Comparison of ENCODE assay signal across 29 cellular contexts in the genomic region with DNA sequence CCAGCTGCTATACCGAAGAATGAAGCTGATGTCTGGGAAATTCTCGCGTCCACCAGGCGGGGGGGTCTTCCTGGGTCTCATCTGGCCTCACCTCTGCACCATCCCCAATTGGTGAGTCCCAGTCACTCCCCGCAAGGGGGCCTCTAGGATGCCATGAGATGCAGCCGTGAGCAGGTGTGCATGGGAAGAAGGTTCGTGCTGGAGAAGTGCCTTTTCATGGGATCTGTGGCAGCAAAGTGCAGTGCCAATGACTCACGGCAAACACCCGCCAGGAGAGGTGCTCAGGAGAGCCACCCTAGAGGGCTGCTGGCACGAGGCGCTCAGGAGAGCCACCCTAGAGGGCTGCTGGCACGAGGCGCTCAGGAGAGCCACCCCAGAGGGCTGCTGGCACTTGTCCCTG. TPM values are rescaled to one million over a fixed set of nuclear protein-coding genes. Genes with fewer than 3 reads are reported as not detected.
DNase-seq lines count a peak whose midpoint lies in the region; ATAC-seq and TF ChIP-seq lines count a peak whose summit lies in the region.
"Had no signal": no experiment of that assay in that cellular context is flagged by ENCODE, and none has a peak within 500 bp of the region (broad histone marks: within the 10 kb centered on the region; RNA-seq: fewer than 3 reads in every experiment).

No MANE protein-coding gene starts in this region.

- H2BK5ac ChIP-seq in H9 (ENCODE audit: insufficient read length, low read length): no peak overlapping the region

- H4K20me1 ChIP-seq in H9 (ENCODE audit: control insufficient read depth, insufficient read depth, insufficient read length): no peaks in the 10 kb centered on the region
- H4K20me1 ChIP-seq in PC-3 (ENCODE audit: low read length): no peaks in the 10 kb centered on the region

- H4K5ac ChIP-seq in H9 (ENCODE audit: insufficient read length, low read depth, low read length): no peak overlapping the region

- H3K27me3 Mint-ChIP-seq in H9 (ENCODE audit: low read depth): peaks cover 10% of the 10 kb centered on the region
- H3K27me3 Mint-ChIP-seq: activated naive CD8-positive, alpha-beta T cell treated with anti-CD3 and anti-CD28 coated beads for 36 hours had no signal

- no peak overlapping the region for H3K4ac ChIP-seq in H9 (ENCODE audit: low read depth, low read length)

- CTCF ChIA-PET in PC-3 (lab: Charles Lee): no interaction called here

- H3K36me3 ChIP-seq in PC-3 (ENCODE audit: low read depth, low read length) (no peaks in the 10 kb centered on the region), stomach (no peaks in the 10 kb centered on the region)
- H3K36me3 ChIP-seq: ascending aorta, cardiac muscle cell, left ventricle myocardium inferior had no signal

- H3K9me3 Mint-ChIP-seq in H9: no peaks in the 10 kb centered on the region
- H3K9me3 Mint-ChIP-seq: activated naive CD8-positive, alpha-beta T cell treated with anti-CD3 and anti-CD28 coated beads for 36 hours; mesothelial cell of epicardium had no signal

- H2BK12ac ChIP-seq in H9 (ENCODE audit: insufficient read length, low read depth, low read length): no peak overlapping the region

- peak; percentile 31 for DNase-seq in H9
- DNase-seq in PC-3: peak; percentile 2
- DNase-seq in left lobe of liver (ENCODE audit: low spot score): peak; percentile 23
- DNase-seq in stomach: peak; percentile 17
- DNase-seq in HPDE6-E6E7 (ENCODE audit: extremely low spot score): no peak
- no peak for DNase-seq in GF-D8 (lab: John Stamatoyannopoulos, UW)
- DNase-seq: activated CD4-positive, alpha-beta T cell treated with anti-CD3 and anti-CD28 coated beads, Interleukin-2, amount 50 U/mL, for 48 hours; activated effector memory CD4-positive, alpha-beta T cell treated with Interleukin-2 at 50 U/mL for 16 hours; activated naive CD8-positive, alpha-beta T cell treated with anti-CD3 and anti-CD28 coated beads for 36 hours; C1 segment of cervical spinal cord; Calu3; hypothalamus; immature natural killer cell; left ventricle myocardium inferior; naive thymus-derived CD4-positive, alpha-beta T cell; NCI-H1092; NCI-H2081 treated with DMSO at 0.1 percent for 48 hours; NCI-H82; nucleus accumbens; stimulated activated CD4-positive, alpha-beta T cell treated with anti-CD3 and anti-CD28 coated beads, Interleukin-2, amount 100 ng/mL, for 24 hours; trophoblast cell had no signal

- no peak overlapping the region for H3K4me3 ChIP-seq in PC-3 (ENCODE audit: low read length)
- no peak overlapping the region for H3K4me3 ChIP-seq in stomach
- H3K4me3 ChIP-seq: ascending aorta, cardiac muscle cell, dorsolateral prefrontal cortex, left ventricle myocardium inferior, smooth muscle cell had no signal

- H3K4me2 ChIP-seq in H9 (ENCODE audit: insufficient read depth, insufficient read length, low read length): no peak overlapping the region
- H3K4me2 ChIP-seq in PC-3 (ENCODE audit: low read length): no peak overlapping the region
- H3K4me2 ChIP-seq: smooth muscle cell had no signal

- peaks cover 1 to 8% of the 10 kb centered on the region in 2 experiments; a peak in 2 of 4 replicates for H3K4me1 Mint-ChIP-seq in H9
- H3K4me1 Mint-ChIP-seq: activated naive CD8-positive, alpha-beta T cell treated with anti-CD3 and anti-CD28 coated beads for 36 hours; immature natural killer cell; mesothelial cell of epicardium; naive thymus-derived CD4-positive, alpha-beta T cell had no signal

- H2BK20ac ChIP-seq in H9 (ENCODE audit: low read depth, low read length, poor library complexity, severe bottlenecking): no peak overlapping the region

- no peaks in the 10 kb centered on the region for H3F3A ChIP-seq in PC-3 (ENCODE audit: low read length, unreplicated experiment)

- no peak overlapping the region for H3K18ac ChIP-seq in H9 (ENCODE audit: insufficient read length, low read depth, low read length)

- H3K9me3 ChIP-seq in H9 (ENCODE audit: control insufficient read depth, low read depth, low read length): no peaks in the 10 kb centered on the region
- no peaks in the 10 kb centered on the region for H3K9me3 ChIP-seq in PC-3 (ENCODE audit: low read length)
- H3K9me3 ChIP-seq in stomach: no peaks in the 10 kb centered on the region
- H3K9me3 ChIP-seq: ascending aorta, left ventricle myocardium inferior had no signal

- no TSS peak for BruUV-seq in PC-3 (replicated peaks; lab: Mats Ljungman, UMichigan)

- no peak overlapping the region for H2BK15ac ChIP-seq in H9 (ENCODE audit: low read depth, low read length)

- no peak overlapping the region for H2AK5ac ChIP-seq in H9 (ENCODE audit: insufficient read length, low read length)

- no peak overlapping the region for H3K4me3 Mint-ChIP-seq in H9
- H3K4me3 Mint-ChIP-seq: activated naive CD8-positive, alpha-beta T cell treated with anti-CD3 and anti-CD28 coated beads for 36 hours; immature natural killer cell; mesothelial cell of epicardium; naive thymus-derived CD4-positive, alpha-beta T cell had no signal

- H4K8ac ChIP-seq in H9 (replicated peaks; ENCODE audit: insufficient read length, low read depth, low read length): no peak overlapping the region

- no peak overlapping the region for H3T11ph ChIP-seq in H9 (ENCODE audit: low read length)

- H2AFZ ChIP-seq in H9 (ENCODE audit: low read length) (no peak overlapping the region), PC-3 (ENCODE audit: low read length) (no peak overlapping the region)

- intact Hi-C loops in PC-3 (cut with micrococcal nuclease) (no loop called here), stomach (cut with DNase I; ENCODE audit: low total_unique reads) (no loop called here)

- no peaks in the 10 kb centered on the region for H3K23me2 ChIP-seq in H9 (ENCODE audit: insufficient read length, low read depth, low read length, poor library complexity, severe bottlenecking)

- TF ChIP-seq POLR2A in stomach (IDR thresholded peaks at IDR 0.05): no peak

- H3K79me2 ChIP-seq in H9 (ENCODE audit: insufficient read depth, low read length) (no peaks in the 10 kb centered on the region), PC-3 (ENCODE audit: low read length) (no peaks in the 10 kb centered on the region)

- no CpG with 5 or more reads among the region's 13 CpGs for WGBS in H9 (ENCODE audit: extremely low coverage, insufficient read length, low lambda C conversion rate)
- WGBS in stomach, 5 donors: 64 to 78% (median 76%) methylated on average over 13 of the region's 13 CpGs

- H3K27ac ChIP-seq in H9 (ENCODE audit: insufficient read length, low read depth, low read length): no peak overlapping the region
- H3K27ac ChIP-seq in PC-3 (ENCODE audit: low read length): no peak overlapping the region
- H3K27ac ChIP-seq in stomach: no peak overlapping the region
- H3K27ac ChIP-seq: ascending aorta, cardiac muscle cell, dorsolateral prefrontal cortex, left ventricle myocardium inferior had no signal

- H3K9ac ChIP-seq in H9 (ENCODE audit: extremely low read depth, insufficient read length, low read length): no peak overlapping the region
- no peak overlapping the region for H3K9ac ChIP-seq in PC-3 (ENCODE audit: low read length)

- H3K14ac ChIP-seq in H9 (ENCODE audit: insufficient read depth, low read length): no peak overlapping the region

- H3K27ac Mint-ChIP-seq in H9: no peak overlapping the region
- H3K27ac Mint-ChIP-seq: activated naive CD8-positive, alpha-beta T cell treated with anti-CD3 and anti-CD28 coated beads for 36 hours; immature natural killer cell; mesothelial cell of epicardium; naive thymus-derived CD4-positive, alpha-beta T cell had no signal

- no peaks in the 10 kb centered on the region for H3K9me2 ChIP-seq in PC-3 (replicated peaks; ENCODE audit: low read length)

- POLR2A ChIA-PET in PC-3 (lab: Charles Lee; ENCODE audit: unreplicated experiment): no interaction called here

- no peak; the same call in 1 of the 2 replicates for ATAC-seq in PC-3
- no peak for ATAC-seq in left lobe of liver
- ATAC-seq in GM19452 (IDR thresholded peaks at IDR 0.05; ENCODE audit: unreplicated experiment): no peak
- ATAC-seq: naive thymus-derived CD4-positive, alpha-beta T cell had no signal

- H3K36me3 Mint-ChIP-seq in H9 (ENCODE audit: insufficient read depth in 1 of 3, low read depth in 3 of 3): no peaks in the 10 kb centered on the region; a peak in 2 of 7 replicates
- H3K36me3 Mint-ChIP-seq: activated naive CD8-positive, alpha-beta T cell treated with anti-CD3 and anti-CD28 coated beads for 36 hours; immature natural killer cell; mesothelial cell of epicardium; naive thymus-derived CD4-positive, alpha-beta T cell had no signal

- no peaks in the 10 kb centered on the region for H3K79me1 ChIP-seq in H9 (ENCODE audit: insufficient read depth, low read depth, low read length, poor library complexity, severe bottlenecking)

- TF ChIP-seq CTCF in H9 (conservative IDR thresholded peaks at IDR 0.05) (0 out of 3 replicates have a peak, but pooled peaks have one; percentile 21), PC-3 (conservative IDR thresholded peaks at IDR 0.05; ENCODE audit: low read depth, low read length) (no peak), stomach (IDR thresholded peaks at IDR 0.05) (no peak)

- H3K56ac ChIP-seq in H9 (ENCODE audit: insufficient read length, low read depth, low read length): no peak overlapping the region

- no peak overlapping the region for H4K91ac ChIP-seq in H9 (ENCODE audit: insufficient read length, low read depth, low read length)

- H3K4me1 ChIP-seq in H9 (ENCODE audit: insufficient read depth, low read length): no peaks in the 10 kb centered on the region
- no peaks in the 10 kb centered on the region for H3K4me1 ChIP-seq in PC-3 (ENCODE audit: insufficient read depth, low read length)
- H3K4me1 ChIP-seq in stomach: no peaks in the 10 kb centered on the region
- H3K4me1 ChIP-seq: ascending aorta, left ventricle myocardium inferior had no signal

- H3K27me3 ChIP-seq in H9 (ENCODE audit: insufficient read depth, low read length): no peaks in the 10 kb centered on the region
- peaks cover 66% of the 10 kb centered on the region for H3K27me3 ChIP-seq in PC-3 (ENCODE audit: low read length)
- H3K27me3 ChIP-seq in stomach: peaks cover 0 to 59% (median 0%) of the 10 kb centered on the region in 3 donors
- H3K27me3 ChIP-seq: ascending aorta, cardiac muscle cell had no signal

- no peak for TF ChIP-seq EP300 in stomach (IDR thresholded peaks at IDR 0.05)

- H3K23ac ChIP-seq in H9 (ENCODE audit: insufficient read length, low read depth, low read length): no peak overlapping the region

- no peak overlapping the region for H2BK120ac ChIP-seq in H9 (ENCODE audit: low read depth, low read length, poor library complexity, severe bottlenecking)

RNA-seq across cellular contexts. Expression of gene CPZ, which starts 55.1 kb away (rescaled TPM):
- total RNA-seq in H9 (2021): 36.4 and 37.3 TPM in 2 replicates
- 21.7 and 27.9 TPM in 2 replicates for total RNA-seq in PC-3 (2014; rRNA removed)
- total RNA-seq in left lobe of liver: 0.45 TPM
- total RNA-seq in stomach: 10 to 100 TPM in 1 of 5 donors, 1 to 10 TPM in 2, not detected in 2; 2.3 to 13.2 (median 4.3) TPM
- polyA plus RNA-seq in stomach: 1 to 10 TPM in 1 of 3 donors, under 1 TPM in 2; 0.25 to 7.5 (median 0.92) TPM
- total RNA-seq: activated naive CD8-positive, alpha-beta T cell treated with anti-CD3 and anti-CD28 coated beads for 36 hours; Calu3; endothelial cell of umbilical vein; naive thymus-derived CD4-positive, alpha-beta T cell; T-helper 1 cell treated with Interleukin-12 subunit alpha and Interleukin-12 subunit beta and Interleukin-4 antibody, amounts not matched to agents 30 ng/mL and 1 ng/mL, for 36 hours had no signal
- polyA plus RNA-seq: endothelial cell of umbilical vein; immature natural killer cell; naive thymus-derived CD4-positive, alpha-beta T cell had no signal

Comparison
In these comparisons a context has a peak if more than half of its experiments do, and no peak if none do; other contexts are left out.
1. DNase-seq: peak in H9 (single experiment), PC-3 (single experiment), left lobe of liver (single experiment) and stomach (single experiment); none in HPDE6-E6E7 (single experiment) and GF-D8 (single experiment).